ENCODE assay signal across 1 cellular context in genomic region chr2:81266106-81266505, GRCh38.
TF ChIP-seq lines count a peak whose summit lies in the region.

No MANE protein-coding gene starts in this region.

TF ChIP-seq in H1, 55 proteins besides CTCF, POLR2A, EP300 and RAD21:
- TF ChIP-seq BRCA1 (IDR thresholded peaks at IDR 0.05; ENCODE audit: low read depth, low read length): no peak
- TF ChIP-seq, protein P1, sequence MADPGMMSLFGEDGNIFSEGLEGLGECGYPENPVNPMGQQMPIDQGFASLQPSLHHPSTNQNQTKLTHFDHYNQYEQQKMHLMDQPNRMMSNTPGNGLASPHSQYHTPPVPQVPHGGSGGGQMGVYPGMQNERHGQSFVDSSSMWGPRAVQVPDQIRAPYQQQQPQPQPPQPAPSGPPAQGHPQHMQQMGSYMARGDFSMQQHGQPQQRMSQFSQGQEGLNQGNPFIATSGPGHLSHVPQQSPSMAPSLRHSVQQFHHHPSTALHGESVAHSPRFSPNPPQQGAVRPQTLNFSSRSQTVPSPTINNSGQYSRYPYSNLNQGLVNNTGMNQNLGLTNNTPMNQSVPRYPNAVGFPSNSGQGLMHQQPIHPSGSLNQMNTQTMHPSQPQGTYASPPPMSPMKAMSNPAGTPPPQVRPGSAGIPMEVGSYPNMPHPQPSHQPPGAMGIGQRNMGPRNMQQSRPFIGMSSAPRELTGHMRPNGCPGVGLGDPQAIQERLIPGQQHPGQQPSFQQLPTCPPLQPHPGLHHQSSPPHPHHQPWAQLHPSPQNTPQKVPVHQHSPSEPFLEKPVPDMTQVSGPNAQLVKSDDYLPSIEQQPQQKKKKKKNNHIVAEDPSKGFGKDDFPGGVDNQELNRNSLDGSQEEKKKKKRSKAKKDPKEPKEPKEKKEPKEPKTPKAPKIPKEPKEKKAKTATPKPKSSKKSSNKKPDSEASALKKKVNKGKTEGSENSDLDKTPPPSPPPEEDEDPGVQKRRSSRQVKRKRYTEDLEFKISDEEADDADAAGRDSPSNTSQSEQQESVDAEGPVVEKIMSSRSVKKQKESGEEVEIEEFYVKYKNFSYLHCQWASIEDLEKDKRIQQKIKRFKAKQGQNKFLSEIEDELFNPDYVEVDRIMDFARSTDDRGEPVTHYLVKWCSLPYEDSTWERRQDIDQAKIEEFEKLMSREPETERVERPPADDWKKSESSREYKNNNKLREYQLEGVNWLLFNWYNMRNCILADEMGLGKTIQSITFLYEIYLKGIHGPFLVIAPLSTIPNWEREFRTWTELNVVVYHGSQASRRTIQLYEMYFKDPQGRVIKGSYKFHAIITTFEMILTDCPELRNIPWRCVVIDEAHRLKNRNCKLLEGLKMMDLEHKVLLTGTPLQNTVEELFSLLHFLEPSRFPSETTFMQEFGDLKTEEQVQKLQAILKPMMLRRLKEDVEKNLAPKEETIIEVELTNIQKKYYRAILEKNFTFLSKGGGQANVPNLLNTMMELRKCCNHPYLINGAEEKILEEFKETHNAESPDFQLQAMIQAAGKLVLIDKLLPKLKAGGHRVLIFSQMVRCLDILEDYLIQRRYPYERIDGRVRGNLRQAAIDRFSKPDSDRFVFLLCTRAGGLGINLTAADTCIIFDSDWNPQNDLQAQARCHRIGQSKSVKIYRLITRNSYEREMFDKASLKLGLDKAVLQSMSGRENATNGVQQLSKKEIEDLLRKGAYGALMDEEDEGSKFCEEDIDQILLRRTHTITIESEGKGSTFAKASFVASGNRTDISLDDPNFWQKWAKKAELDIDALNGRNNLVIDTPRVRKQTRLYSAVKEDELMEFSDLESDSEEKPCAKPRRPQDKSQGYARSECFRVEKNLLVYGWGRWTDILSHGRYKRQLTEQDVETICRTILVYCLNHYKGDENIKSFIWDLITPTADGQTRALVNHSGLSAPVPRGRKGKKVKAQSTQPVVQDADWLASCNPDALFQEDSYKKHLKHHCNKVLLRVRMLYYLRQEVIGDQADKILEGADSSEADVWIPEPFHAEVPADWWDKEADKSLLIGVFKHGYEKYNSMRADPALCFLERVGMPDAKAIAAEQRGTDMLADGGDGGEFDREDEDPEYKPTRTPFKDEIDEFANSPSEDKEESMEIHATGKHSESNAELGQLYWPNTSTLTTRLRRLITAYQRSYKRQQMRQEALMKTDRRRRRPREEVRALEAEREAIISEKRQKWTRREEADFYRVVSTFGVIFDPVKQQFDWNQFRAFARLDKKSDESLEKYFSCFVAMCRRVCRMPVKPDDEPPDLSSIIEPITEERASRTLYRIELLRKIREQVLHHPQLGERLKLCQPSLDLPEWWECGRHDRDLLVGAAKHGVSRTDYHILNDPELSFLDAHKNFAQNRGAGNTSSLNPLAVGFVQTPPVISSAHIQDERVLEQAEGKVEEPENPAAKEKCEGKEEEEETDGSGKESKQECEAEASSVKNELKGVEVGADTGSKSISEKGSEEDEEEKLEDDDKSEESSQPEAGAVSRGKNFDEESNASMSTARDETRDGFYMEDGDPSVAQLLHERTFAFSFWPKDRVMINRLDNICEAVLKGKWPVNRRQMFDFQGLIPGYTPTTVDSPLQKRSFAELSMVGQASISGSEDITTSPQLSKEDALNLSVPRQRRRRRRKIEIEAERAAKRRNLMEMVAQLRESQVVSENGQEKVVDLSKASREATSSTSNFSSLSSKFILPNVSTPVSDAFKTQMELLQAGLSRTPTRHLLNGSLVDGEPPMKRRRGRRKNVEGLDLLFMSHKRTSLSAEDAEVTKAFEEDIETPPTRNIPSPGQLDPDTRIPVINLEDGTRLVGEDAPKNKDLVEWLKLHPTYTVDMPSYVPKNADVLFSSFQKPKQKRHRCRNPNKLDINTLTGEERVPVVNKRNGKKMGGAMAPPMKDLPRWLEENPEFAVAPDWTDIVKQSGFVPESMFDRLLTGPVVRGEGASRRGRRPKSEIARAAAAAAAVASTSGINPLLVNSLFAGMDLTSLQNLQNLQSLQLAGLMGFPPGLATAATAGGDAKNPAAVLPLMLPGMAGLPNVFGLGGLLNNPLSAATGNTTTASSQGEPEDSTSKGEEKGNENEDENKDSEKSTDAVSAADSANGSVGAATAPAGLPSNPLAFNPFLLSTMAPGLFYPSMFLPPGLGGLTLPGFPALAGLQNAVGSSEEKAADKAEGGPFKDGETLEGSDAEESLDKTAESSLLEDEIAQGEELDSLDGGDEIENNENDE (IDR thresholded peaks at IDR 0.05; ENCODE audit: insufficient replicate concordance, low read length): peak; percentile 42
- TF ChIP-seq EGR1 (IDR thresholded peaks at IDR 0.05; ENCODE audit: borderline replicate concordance, low read depth, low read length): no peak
- TF ChIP-seq ASH2L (IDR thresholded peaks at IDR 0.05; ENCODE audit: low read length): no peak
- TF ChIP-seq NRF1 (IDR thresholded peaks at IDR 0.05; ENCODE audit: low read depth, low read length): no peak
- TF ChIP-seq, protein P2, sequence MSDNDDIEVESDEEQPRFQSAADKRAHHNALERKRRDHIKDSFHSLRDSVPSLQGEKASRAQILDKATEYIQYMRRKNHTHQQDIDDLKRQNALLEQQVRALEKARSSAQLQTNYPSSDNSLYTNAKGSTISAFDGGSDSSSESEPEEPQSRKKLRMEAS (IDR thresholded peaks at IDR 0.05): no peak
- TF ChIP-seq ATF3 (IDR thresholded peaks at IDR 0.05; ENCODE audit: insufficient read depth, low read depth, low read length): no peak
